8 cellular contexts compared by ENCODE assay signal in genomic region chr15:78811825-78812183, GRCh38. TPM values are rescaled to one million over a fixed set of nuclear protein-coding genes. Genes with fewer than 3 reads are reported as not detected.
DNase-seq lines count a peak whose midpoint lies in the region; ATAC-seq and TF ChIP-seq lines count a peak whose summit lies in the region.

No MANE protein-coding gene starts in this region.

- no peak for TF ChIP-seq POLR2A in Peyer's patch (IDR thresholded peaks at IDR 0.05)

- H3K27me3 ChIP-seq in Peyer's patch (peaks cover 0 to 9% of the 10 kb centered on the region in 2 donors), skeletal muscle tissue (ENCODE audit: control insufficient read depth in 3 of 3, insufficient read depth in 3 of 3, low read length in 3 of 3) (peaks cover 0 to 14% (median 8%) of the 10 kb centered on the region in 3 donors)

- H3K27ac ChIP-seq in Peyer's patch (peak overlapping the region; percentile 21 to 83 (median 55)), skeletal muscle tissue (ENCODE audit: low read depth, low read length) (peak overlapping the region; percentile 44)

- H3K9me3 ChIP-seq in Peyer's patch (peaks cover 0 to 4% (median 0%) of the 10 kb centered on the region in 4 donors), skeletal muscle tissue (ENCODE audit: control insufficient read depth in 3 of 3, low read length in 3 of 3) (peaks cover 0 to 3% (median 3%) of the 10 kb centered on the region in 3 donors)

- peak overlapping the region; percentile 62 to 77 (median 74) for H3K9ac ChIP-seq in skeletal muscle tissue (ENCODE audit: low read depth in 1 of 3, low read length in 3 of 3)

- H3K4me1 ChIP-seq in Peyer's patch: peaks cover 0 to 21% (median 13%) of the 10 kb centered on the region in 4 donors
- peaks cover 6 to 14% (median 8%) of the 10 kb centered on the region in 3 donors for H3K4me1 ChIP-seq in skeletal muscle tissue (ENCODE audit: control insufficient read depth in 3 of 3, insufficient read depth in 3 of 3, low read length in 3 of 3)

- DNase-seq in Peyer's patch: no peak
- no peak for DNase-seq in fibroblast of villous mesenchyme (ENCODE audit: low read depth)
- DNase-seq in NCI-H1417 treated with DMSO at 0.1 percent for 48 hours (lab: John Stamatoyannopoulos, UW): no peak
- DNase-seq in stimulated activated CD8-positive, alpha-beta memory T cell treated with anti-CD3 and anti-CD28 coated beads, Interleukin-4, amount 100 ng/mL, for 48 hours: no peak

- peak; percentile 17 for ATAC-seq in GM21447 (IDR thresholded peaks at IDR 0.05; ENCODE audit: unreplicated experiment)
- no peak for ATAC-seq in GM18867 (IDR thresholded peaks at IDR 0.05; ENCODE audit: unreplicated experiment)
- no peak for ATAC-seq in GM21423 (IDR thresholded peaks at IDR 0.05; ENCODE audit: unreplicated experiment)

- H3K4me3 ChIP-seq in Peyer's patch (peak overlapping the region; percentile 49 to 84 (median 68)), fibroblast of villous mesenchyme (ENCODE audit: low read depth, low read length) (peak overlapping the region; percentile 52), skeletal muscle tissue (ENCODE audit: low read length in 3 of 3) (peak overlapping the region; percentile 23 to 63 (median 36))

- H3K36me3 ChIP-seq in Peyer's patch: no peaks in the 10 kb centered on the region
- no peaks in the 10 kb centered on the region for H3K36me3 ChIP-seq in skeletal muscle tissue (ENCODE audit: control insufficient read depth in 3 of 3, insufficient read depth in 3 of 3, low read length in 3 of 3)

- TF ChIP-seq CTCF in Peyer's patch (IDR thresholded peaks at IDR 0.05): peak in 1 of 6 experiments; percentile 2
- peak; percentile 2 for TF ChIP-seq CTCF in fibroblast of villous mesenchyme (IDR thresholded peaks at IDR 0.05; ENCODE audit: insufficient read depth, low read depth, low read length)

RNA-seq across cellular contexts. Expression of gene ADAMTS7, which starts 0.5 kb away (rescaled TPM):
- 10 to 100 TPM in 1 of 4 donors, 1 to 10 TPM in 2, under 1 TPM in 1; 0.18 to 24.8 (median 2.0) TPM for total RNA-seq in Peyer's patch
- 16.4 and 17.4 TPM in 2 replicates for total RNA-seq in fibroblast of villous mesenchyme
- total RNA-seq in skeletal muscle tissue: 7.3 TPM
